Comparison of ENCODE assay signal across 12 cellular contexts in the genomic region with DNA sequence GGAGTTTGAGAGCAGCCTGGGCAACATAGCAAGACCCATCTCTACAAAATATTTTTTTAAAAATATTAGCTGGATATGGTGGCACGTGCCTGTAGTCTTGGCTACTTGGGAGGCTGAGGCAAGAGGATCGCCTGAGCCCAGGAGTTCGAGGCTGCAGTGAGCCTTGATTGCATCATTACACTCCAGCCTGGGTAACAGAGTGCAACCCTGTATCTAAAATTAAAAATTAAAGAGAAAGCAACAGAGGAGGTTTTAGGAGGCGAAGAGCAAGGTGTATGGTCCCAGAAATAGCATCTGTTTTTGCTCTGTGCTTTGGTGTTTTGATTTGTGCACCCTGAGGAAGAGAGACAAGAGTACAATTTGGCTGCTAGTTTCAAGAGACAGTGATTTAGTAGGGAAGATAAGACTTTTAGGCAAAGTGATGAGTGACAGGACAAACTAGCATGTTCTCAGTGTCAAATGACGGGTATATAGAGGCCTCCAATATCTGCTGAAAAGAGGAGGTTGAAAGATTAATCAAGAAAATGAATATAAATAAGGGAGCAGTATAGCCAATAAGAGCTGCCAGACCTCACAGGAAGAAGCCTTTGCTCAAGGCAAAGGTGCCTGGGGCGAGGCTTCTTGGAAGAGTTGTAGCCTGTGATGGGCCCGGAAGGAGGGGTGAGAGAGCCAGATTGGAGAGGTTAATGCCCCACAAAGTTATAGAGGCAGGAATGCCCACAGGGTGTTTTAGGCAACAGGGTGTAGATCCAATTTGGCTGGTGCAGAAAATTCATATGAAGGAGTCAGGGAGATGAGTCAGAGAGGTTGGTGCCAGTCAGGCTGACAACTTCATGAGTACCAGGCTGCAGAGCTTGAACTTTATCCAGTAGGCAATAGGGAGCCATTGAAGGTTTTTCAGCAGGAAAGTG. TPM values are rescaled to one million over a fixed set of nuclear protein-coding genes. Genes with fewer than 3 reads are reported as not detected.
DNase-seq lines count a peak whose midpoint lies in the region; ATAC-seq and TF ChIP-seq lines count a peak whose summit lies in the region.
"Had no signal": no experiment of that assay in that cellular context is flagged by ENCODE, and none has a peak within 500 bp of the region (broad histone marks: within the 10 kb centered on the region; RNA-seq: fewer than 3 reads in every experiment).

No MANE protein-coding gene starts in this region.

- DNase-seq in Right ventricle myocardium superior: no peak
- DNase-seq in cardiac septum (ENCODE audit: low spot score): no peak
- DNase-seq in epithelial cell of esophagus (ENCODE audit: low read depth): peak; percentile 82
- DNase-seq in myocyte (ENCODE audit: low read depth): peak; percentile 47
- peak in 1 of 2 donors; percentile 54 for DNase-seq in aorta
- DNase-seq in NCI-H2107 (lab: John Stamatoyannopoulos, UW): no peak
- DNase-seq: activated CD4-positive, alpha-beta T cell treated with anti-CD3 and anti-CD28 coated beads, Interleukin-2, amount 50 U/mL, for 1 hour; activated gamma-delta T cell; COR-L47; right lobe of liver had no signal

- intact Hi-C loops in Right ventricle myocardium superior (cut with DNase I) (no loop called here), cardiac septum (cut with DNase I) (no loop called here), aorta (cut with DNase I) (no loop called here)

- no peaks in the 10 kb centered on the region for H3K36me3 ChIP-seq in aorta (ENCODE audit: control insufficient read depth in 1 of 2, insufficient read depth in 2 of 2, low read length in 1 of 2)

- no peak overlapping the region for H3K4me3 ChIP-seq in epithelial cell of esophagus (ENCODE audit: low read length)
- H3K4me3 ChIP-seq in aorta (ENCODE audit: low read length in 2 of 2): no peak overlapping the region
- H3K4me3 ChIP-seq: right lobe of liver had no signal

- peaks cover 8 to 28% of the 10 kb centered on the region in 2 donors for H3K4me1 ChIP-seq in aorta (ENCODE audit: control insufficient read depth in 1 of 2, insufficient read depth in 2 of 2, low read length in 2 of 2)

- peak overlapping the region; percentile 39 for H3K27ac ChIP-seq in aorta (ENCODE audit: low read depth in 1 of 2, low read length in 2 of 2)

- WGBS in aorta, 2 donors: 60 to 66% methylated on average over 7 of the region's 7 CpGs

- TF ChIP-seq CTCF in epithelial cell of esophagus (IDR thresholded peaks at IDR 0.05; ENCODE audit: insufficient read depth, low read depth, low read length, missing control alignments): no peak

- peak; percentile 11 for ATAC-seq in Right ventricle myocardium superior (ENCODE audit: poor library complexity)
- no peak for ATAC-seq in aorta (ENCODE audit: low FRiP score)
- ATAC-seq in GM19023 (IDR thresholded peaks at IDR 0.05; ENCODE audit: unreplicated experiment): no peak
- ATAC-seq in GM19395 (IDR thresholded peaks at IDR 0.05; ENCODE audit: unreplicated experiment): no peak

- H3K9me3 ChIP-seq in aorta (ENCODE audit: control insufficient read depth, low read length): no peaks in the 10 kb centered on the region
- H3K9me3 ChIP-seq: right lobe of liver had no signal

- no peaks in the 10 kb centered on the region for H3K27me3 ChIP-seq in aorta (ENCODE audit: control insufficient read depth in 1 of 2, insufficient read depth in 2 of 2, low read length in 1 of 2)
- H3K27me3 ChIP-seq: right lobe of liver had no signal

RNA-seq across cellular contexts. Expression of a gene that starts 11.4 kb away (rescaled TPM):
- total RNA-seq in Right ventricle myocardium superior (31.6 TPM), cardiac septum (9.8 TPM), myocyte (0.37 and 0.88 TPM in 2 replicates), aorta (10 to 100 TPM in 1 of 2 donors, 1 to 10 TPM in 1; 5.8 to 12.4 TPM)
- polyA plus RNA-seq in myocyte (2012): 0.25 TPM
- polyA plus RNA-seq in aorta: 10 to 100 TPM in 1 of 2 donors, 1 to 10 TPM in 1; 2.0 to 11.8 TPM

Comparison
In these comparisons a context has a peak if more than half of its experiments do, and no peak if none do; other contexts are left out.
1. DNase-seq: peak in epithelial cell of esophagus (single experiment) and myocyte (single experiment); none in Right ventricle myocardium superior (single experiment), cardiac septum (single experiment) and NCI-H2107 (single experiment).